ENCODE assay signal across 13 cellular contexts in the genomic region with DNA sequence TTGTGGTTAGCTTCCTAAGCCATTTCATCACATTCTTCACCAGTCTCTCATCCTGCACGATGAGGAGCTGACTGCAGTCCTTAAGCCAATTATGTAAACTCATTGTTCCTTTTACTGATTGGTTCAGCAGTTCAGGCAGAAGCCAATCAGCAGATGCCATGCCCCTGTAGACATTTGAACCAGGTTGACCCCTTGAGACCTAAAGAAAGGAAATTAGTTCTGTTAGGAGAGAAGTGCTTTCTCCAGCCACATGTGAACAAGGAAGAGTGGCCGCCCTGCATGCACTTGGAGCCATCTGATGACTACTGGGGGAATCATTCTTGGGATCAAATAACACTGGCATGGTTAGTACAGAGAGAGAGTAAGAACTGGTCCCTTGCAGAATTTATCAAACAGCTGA.
A peak's percentile ranks its signal among the peaks of the same experiment; 100 is the strongest.
DNase-seq lines count a peak whose midpoint lies in the region; ATAC-seq, FAIRE-seq and TF ChIP-seq lines count a peak whose summit lies in the region.
"Had no signal": no experiment of that assay in that cellular context is flagged by ENCODE, and none has a peak within 500 bp of the region (broad histone marks: within the 10 kb centered on the region; RNA-seq: fewer than 3 reads in every experiment).

No MANE protein-coding gene starts in this region.

- no peak for TF ChIP-seq CTCF in esophagus muscularis mucosa (IDR thresholded peaks at IDR 0.05)
- no peak for TF ChIP-seq CTCF in D721Med (IDR thresholded peaks at IDR 0.05; ENCODE audit: insufficient read depth, missing control alignments)

- H3K36me3 ChIP-seq in adipocyte (ENCODE audit: control insufficient read depth, insufficient read depth, low read length, severe bottlenecking) (no peaks in the 10 kb centered on the region), esophagus muscularis mucosa (no peaks in the 10 kb centered on the region)
- H3K36me3 ChIP-seq: lower lobe of right lung, SJSA1 had no signal

- no peak overlapping the region for H3K4me3 ChIP-seq in adipocyte (ENCODE audit: low read length)
- no peak overlapping the region for H3K4me3 ChIP-seq in esophagus muscularis mucosa
- H3K4me3 ChIP-seq: lower lobe of right lung, SJSA1 had no signal

- DNase-seq in ELR (ENCODE audit: low read depth) (peak; percentile 66), NCI-H187 (lab: John Stamatoyannopoulos, UW) (peak; percentile 24 to 55), adipocyte (ENCODE audit: low read depth) (peak; percentile 34), non-pigmented ciliary epithelial cell (ENCODE audit: low read depth) (peak; percentile 44), esophagus muscularis mucosa (ENCODE audit: extremely low spot score) (no peak), D721Med (ENCODE audit: insufficient read length, low spot score) (no peak)
- DNase-seq: activated B cell treated with CpG ODN at 0.5 μM for 24 hours; lower lobe of right lung; occipital lobe; stimulated activated naive B cell treated with anti-CD40 and anti-IgM and Interleukin-4, amounts not matched to agents 10 μg/mL and 1 μg/mL and 100 μg/mL, for 72 hours had no signal

- 79% methylated on average over 2 of the region's 2 CpGs for WGBS in esophagus muscularis mucosa

- no peak for TF ChIP-seq POLR2A in esophagus muscularis mucosa (IDR thresholded peaks at IDR 0.05; ENCODE audit: low read depth)

- TF ChIP-seq EP300 in esophagus muscularis mucosa (IDR thresholded peaks at IDR 0.05), result no peak

- no peak for FAIRE-seq in D721Med (lab: Jason Lieb, UNC)

- no peaks in the 10 kb centered on the region for H3K4me1 ChIP-seq in adipocyte (ENCODE audit: control insufficient read depth, insufficient read depth, low read length)
- H3K4me1 ChIP-seq in esophagus muscularis mucosa, result peaks cover 0 to 23% (median 15%) of the 10 kb centered on the region in 4 donors
- H3K4me1 ChIP-seq: lower lobe of right lung, SJSA1 had no signal

- H3K27ac ChIP-seq in esophagus muscularis mucosa (replicated peaks in 1 of 4), result peak overlapping the region in 1 of 4 donors; percentile 72
- H3K27ac ChIP-seq: lower lobe of right lung, SJSA1 had no signal

- no peaks in the 10 kb centered on the region for H3K27me3 ChIP-seq in adipocyte (replicated peaks; ENCODE audit: control insufficient read depth, insufficient read depth, low read length)
- H3K27me3 ChIP-seq in esophagus muscularis mucosa, result no peaks in the 10 kb centered on the region
- H3K27me3 ChIP-seq: SJSA1 had no signal

- no peak overlapping the region for H3K9ac ChIP-seq in adipocyte (ENCODE audit: low read length)

- H3K9me3 ChIP-seq in adipocyte (ENCODE audit: control insufficient read depth, low read length), result no peaks in the 10 kb centered on the region
- H3K9me3 ChIP-seq in esophagus muscularis mucosa, result no peaks in the 10 kb centered on the region
- H3K9me3 ChIP-seq: lower lobe of right lung, SJSA1 had no signal

- intact Hi-C loops in esophagus muscularis mucosa (cut with DNase I), result no loop called here

- ATAC-seq in GM21786 (IDR thresholded peaks at IDR 0.05; ENCODE audit: unreplicated experiment) (no peak), HG02759 (IDR thresholded peaks at IDR 0.05; ENCODE audit: unreplicated experiment) (no peak)
- ATAC-seq: lower lobe of right lung; stimulated activated naive B cell treated with anti-CD40 and anti-IgM and Interleukin-4, amounts not matched to agents 10 μg/mL and 1 μg/mL and 100 μg/mL, for 72 hours had no signal

Comparison
In these comparisons a context has a peak if more than half of its experiments do, and no peak if none do; other contexts are left out.
1. DNase-seq: peak in ELR (single experiment), NCI-H187 (2 of 2), adipocyte (single experiment) and non-pigmented ciliary epithelial cell (single experiment); none in esophagus muscularis mucosa (single experiment) and D721Med (single experiment).